8 cellular contexts compared by ENCODE assay signal in the genomic region with DNA sequence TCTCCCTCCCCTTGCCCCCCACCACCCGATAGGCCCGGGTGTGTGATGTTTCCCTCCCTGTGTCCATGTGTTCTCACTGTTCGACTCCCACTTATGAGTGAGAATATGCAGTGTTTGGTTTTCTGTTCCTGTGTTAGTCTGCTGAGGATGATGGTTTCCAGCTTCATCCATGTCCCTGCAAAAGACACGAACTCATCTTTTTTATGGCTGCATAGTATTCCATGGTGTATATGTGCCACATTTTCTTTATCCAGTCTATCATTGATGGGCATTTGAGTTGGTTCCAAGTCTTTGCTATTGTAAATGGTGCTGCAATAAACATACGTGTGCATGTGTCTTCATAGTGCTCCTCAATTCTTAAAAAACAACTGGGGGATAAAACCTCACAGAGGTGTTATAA. TPM values are rescaled to one million over a fixed set of nuclear protein-coding genes. Genes with fewer than 3 reads are reported as not detected.
DNase-seq lines count a peak whose midpoint lies in the region; ATAC-seq and TF ChIP-seq lines count a peak whose summit lies in the region.
"Not testable (repeated sequence)": the region's sequence is repeated elsewhere in the genome, so short reads cannot be mapped to it uniquely, and the experiment has no call there.

No MANE protein-coding gene starts in this region.

- H3K4me3 ChIP-seq in CD4-positive, CD25-positive, alpha-beta regulatory T cell (ENCODE audit: low read depth, low read length) = peak overlapping the region; percentile 98
- H3K4me3 ChIP-seq in adipocyte (ENCODE audit: low read length) = peak overlapping the region; percentile 81

- not testable (repeated sequence) for H3K9me3 Mint-ChIP-seq in CD4-positive, CD25-positive, alpha-beta regulatory T cell; IgD-negative memory B cell; WTC11; activated T-cell treated with anti-CD3 and anti-CD28 coated beads, Interleukin-2, amount 50 U/mL, for 72 hours; endothelial cell (ENCODE audit: unreplicated experiment); nephron progenitor cell; stimulated activated naive CD8-positive, alpha-beta T cell treated with anti-CD3 and anti-CD28 coated beads, Interleukin-15, amount 100 ng/mL, for 72 hours

- not testable (repeated sequence) for H3K9me3 ChIP-seq in CD4-positive, CD25-positive, alpha-beta regulatory T cell (ENCODE audit: control insufficient read depth in 2 of 2, low read length in 2 of 2); adipocyte (ENCODE audit: control insufficient read depth, low read length)

- peak overlapping the region; percentile 90 for H3K9ac ChIP-seq in adipocyte (ENCODE audit: low read length)

- TF ChIP-seq CTCF in WTC11 (IDR thresholded peaks at IDR 0.05); endothelial cell (IDR thresholded peaks at IDR 0.05; ENCODE audit: unreplicated experiment); nephron progenitor cell (IDR thresholded peaks at IDR 0.05): not testable (repeated sequence)

- H3K27ac Mint-ChIP-seq in CD4-positive, CD25-positive, alpha-beta regulatory T cell = peak overlapping the region; percentile 78 to 89 (median 86)
- peak overlapping the region; percentile 87 to 95 (median 90) for H3K27ac Mint-ChIP-seq in IgD-negative memory B cell
- H3K27ac Mint-ChIP-seq in WTC11; endothelial cell (ENCODE audit: unreplicated experiment); nephron progenitor cell: not testable (repeated sequence)
- peak overlapping the region; percentile 95 for H3K27ac Mint-ChIP-seq in activated T-cell treated with anti-CD3 and anti-CD28 coated beads, Interleukin-2, amount 50 U/mL, for 72 hours
- peak overlapping the region in 1 of 2 donors; percentile 62 for H3K27ac Mint-ChIP-seq in stimulated activated naive CD8-positive, alpha-beta T cell treated with anti-CD3 and anti-CD28 coated beads, Interleukin-15, amount 100 ng/mL, for 72 hours

- H3K4me3 Mint-ChIP-seq in CD4-positive, CD25-positive, alpha-beta regulatory T cell = peak overlapping the region; percentile 96 to 98 (median 98)
- H3K4me3 Mint-ChIP-seq in IgD-negative memory B cell (peak overlapping the region; percentile 82 to 98 (median 96)), WTC11 (peak overlapping the region; percentile 90), endothelial cell (ENCODE audit: unreplicated experiment) (peak overlapping the region; percentile 97), nephron progenitor cell (peak overlapping the region; percentile 98)
- H3K4me3 Mint-ChIP-seq in activated T-cell treated with anti-CD3 and anti-CD28 coated beads, Interleukin-2, amount 50 U/mL, for 72 hours = peak overlapping the region; percentile 92 to 98
- H3K4me3 Mint-ChIP-seq in stimulated activated naive CD8-positive, alpha-beta T cell treated with anti-CD3 and anti-CD28 coated beads, Interleukin-15, amount 100 ng/mL, for 72 hours = peak overlapping the region; percentile 88 to 90

- H3K27ac ChIP-seq in CD4-positive, CD25-positive, alpha-beta regulatory T cell (ENCODE audit: insufficient read depth, low read length, poor library complexity, severe bottlenecking) = peak overlapping the region; percentile 92

- H3K36me3 Mint-ChIP-seq in CD4-positive, CD25-positive, alpha-beta regulatory T cell = peaks cover 15% of the 10 kb centered on the region
- H3K36me3 Mint-ChIP-seq in IgD-negative memory B cell; WTC11; activated T-cell treated with anti-CD3 and anti-CD28 coated beads, Interleukin-2, amount 50 U/mL, for 72 hours (ENCODE audit: insufficient read depth in 2 of 2); endothelial cell (ENCODE audit: low read depth, unreplicated experiment): not testable (repeated sequence)
- peaks cover 11% of the 10 kb centered on the region for H3K36me3 Mint-ChIP-seq in nephron progenitor cell (ENCODE audit: low read depth)

- ATAC-seq in CD4-positive, CD25-positive, alpha-beta regulatory T cell (ENCODE audit: low read depth in 2 of 2); WTC11; activated T-cell treated with anti-CD3 and anti-CD28 coated beads, Interleukin-2, amount 50 U/mL, for 72 hours (replicated peaks in 1 of 2); stimulated activated naive CD8-positive, alpha-beta T cell treated with anti-CD3 and anti-CD28 coated beads, Interleukin-15, amount 100 ng/mL, for 72 hours: not testable (repeated sequence)

- POLR2A ChIA-PET in WTC11 (lab: Charles Lee) = not testable (repeated sequence)

- CTCF ChIA-PET in WTC11 (lab: Charles Lee) = not testable (repeated sequence)

- H3K27me3 ChIP-seq in CD4-positive, CD25-positive, alpha-beta regulatory T cell (ENCODE audit: control insufficient read depth, insufficient read depth, low read length); adipocyte (replicated peaks; ENCODE audit: control insufficient read depth, insufficient read depth, low read length): not testable (repeated sequence)

- DNase-seq in CD4-positive, CD25-positive, alpha-beta regulatory T cell; WTC11 (ENCODE audit: low spot score); activated T-cell treated with anti-CD3 and anti-CD28 coated beads, Interleukin-2, amount 50 U/mL, for 72 hours; adipocyte (ENCODE audit: low read depth); endothelial cell (ENCODE audit: low spot score); nephron progenitor cell; stimulated activated naive CD8-positive, alpha-beta T cell treated with anti-CD3 and anti-CD28 coated beads, Interleukin-15, amount 100 ng/mL, for 72 hours: not testable (repeated sequence)

- H3K36me3 ChIP-seq in CD4-positive, CD25-positive, alpha-beta regulatory T cell (ENCODE audit: control insufficient read depth, insufficient read depth, low read length) = not testable (repeated sequence)
- H3K36me3 ChIP-seq in adipocyte (ENCODE audit: control insufficient read depth, insufficient read depth, low read length, severe bottlenecking) = peaks cover 34% of the 10 kb centered on the region

- H3K4me1 ChIP-seq in CD4-positive, CD25-positive, alpha-beta regulatory T cell (ENCODE audit: control insufficient read depth, insufficient read depth, low read length, poor library complexity, severe bottlenecking) = peaks cover 67% of the 10 kb centered on the region
- peaks cover 64% of the 10 kb centered on the region for H3K4me1 ChIP-seq in adipocyte (ENCODE audit: control insufficient read depth, insufficient read depth, low read length)

- not testable (repeated sequence) for H3K27me3 Mint-ChIP-seq in CD4-positive, CD25-positive, alpha-beta regulatory T cell; IgD-negative memory B cell; activated T-cell treated with anti-CD3 and anti-CD28 coated beads, Interleukin-2, amount 50 U/mL, for 72 hours (ENCODE audit: low read depth); endothelial cell (ENCODE audit: unreplicated experiment); nephron progenitor cell (ENCODE audit: low read depth, poor library complexity); stimulated activated naive CD8-positive, alpha-beta T cell treated with anti-CD3 and anti-CD28 coated beads, Interleukin-15, amount 100 ng/mL, for 72 hours
- peaks cover 22% of the 10 kb centered on the region for H3K27me3 Mint-ChIP-seq in WTC11 (ENCODE audit: low read depth)

- H3K4me1 Mint-ChIP-seq in CD4-positive, CD25-positive, alpha-beta regulatory T cell = peaks cover 46 to 74% (median 62%) of the 10 kb centered on the region in 4 donors
- H3K4me1 Mint-ChIP-seq in IgD-negative memory B cell (peaks cover 43 to 68% (median 63%) of the 10 kb centered on the region in 3 donors), WTC11 (peaks cover 61% of the 10 kb centered on the region), endothelial cell (ENCODE audit: unreplicated experiment) (peaks cover 32% of the 10 kb centered on the region), nephron progenitor cell (peaks cover 59% of the 10 kb centered on the region)
- H3K4me1 Mint-ChIP-seq in activated T-cell treated with anti-CD3 and anti-CD28 coated beads, Interleukin-2, amount 50 U/mL, for 72 hours (ENCODE audit: low read depth) = peaks cover 70% of the 10 kb centered on the region
- H3K4me1 Mint-ChIP-seq in stimulated activated naive CD8-positive, alpha-beta T cell treated with anti-CD3 and anti-CD28 coated beads, Interleukin-15, amount 100 ng/mL, for 72 hours = peaks cover 69% of the 10 kb centered on the region

RNA-seq across cellular contexts. Expression of gene ELOVL5, which starts 2.7 kb away (rescaled TPM):
- 201 TPM for total RNA-seq in CD4-positive, CD25-positive, alpha-beta regulatory T cell
- 100 to 1,000 TPM; 139 to 175 (median 154) TPM for polyA plus RNA-seq in CD4-positive, CD25-positive, alpha-beta regulatory T cell
- 156 TPM for polyA plus RNA-seq in IgD-negative memory B cell
- total RNA-seq in WTC11 (2021) (122 to 139 TPM (median 137 TPM) in 3 replicates), endothelial cell (ENCODE audit: unreplicated experiment) (163 TPM)
- total RNA-seq in activated T-cell treated with anti-CD3 and anti-CD28 coated beads, Interleukin-2, amount 50 U/mL, for 72 hours = 100 to 1,000 TPM; 102 to 108 TPM
